ENCODE assay signal across 8 cellular contexts in the genomic region with DNA sequence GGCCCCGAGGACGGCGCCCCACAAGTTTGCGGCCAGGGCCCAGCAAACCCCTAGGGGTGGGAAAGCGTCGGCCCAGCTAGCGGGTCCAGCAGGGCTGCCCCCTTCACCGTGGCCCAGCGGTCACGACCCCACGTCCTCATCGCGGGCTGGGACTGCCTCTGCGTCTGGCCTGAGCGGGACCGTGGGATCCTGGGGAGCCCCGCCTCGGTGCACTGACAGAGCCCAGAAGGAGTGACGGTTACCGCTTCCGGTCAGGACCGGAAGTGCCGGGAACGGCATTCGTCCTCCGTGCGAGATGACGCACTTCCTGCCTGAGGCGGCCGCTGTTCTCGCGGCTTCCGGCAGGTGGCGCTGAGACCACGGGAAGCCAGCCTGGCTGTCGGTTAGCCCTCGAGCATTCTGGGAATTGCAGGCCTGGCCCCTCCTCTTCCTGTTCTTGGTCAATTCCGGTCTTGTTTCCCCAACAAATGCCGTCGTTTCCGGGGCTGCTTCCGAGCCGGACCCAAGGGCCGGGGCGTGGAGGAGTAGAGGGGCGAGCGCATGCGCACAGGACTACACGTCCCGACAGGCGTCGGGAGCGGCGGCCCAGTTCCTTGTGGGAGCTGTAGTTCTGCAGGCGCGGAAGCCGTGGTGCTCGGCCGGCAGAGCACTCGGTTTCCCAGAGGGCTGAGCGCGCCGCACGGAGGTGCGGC. TPM values are rescaled to one million over a fixed set of nuclear protein-coding genes. Genes with fewer than 3 reads are reported as not detected.
A peak's percentile ranks its signal among the peaks of the same experiment; 100 is the strongest.
DNase-seq lines count a peak whose midpoint lies in the region; FAIRE-seq and TF ChIP-seq lines count a peak whose summit lies in the region.

TSS of gene TSSC4 (plus strand) at position 682 of the 692 bp plus-strand sequence. CDS start 1,884 bp downstream, outside the sequence.

- TF ChIP-seq EP300 in H1 (IDR thresholded peaks at IDR 0.05; ENCODE audit: borderline replicate concordance in 1 of 2, low read depth in 2 of 2, low read length in 2 of 2) = no peak

- H3K4me2 ChIP-seq in H1 (ENCODE audit: insufficient read depth in 1 of 2, low read depth in 2 of 2, low read length in 2 of 2) (peak within 1 kb of the TSS; percentile 81 to 86), mesenchymal stem cell (ENCODE audit: low read length, poor library complexity, severe bottlenecking) (peak within 1 kb of the TSS; percentile 84)

- peak within 1 kb of the TSS; percentile 62 for H4K5ac ChIP-seq in H1 (ENCODE audit: insufficient read length, low read depth, low read length)

- peak; percentile 98 for DNase-seq in COLO829 (ENCODE audit: low spot score)
- DNase-seq in GM20000 (ENCODE audit: low spot score) = peak; percentile 99
- DNase-seq in HT1080 (ENCODE audit: low read depth) = peak; percentile 100
- peak; percentile 100 for DNase-seq in NOMO-1 treated with DMSO at 0.1 percent for 48 hours (lab: John Stamatoyannopoulos, UW; ENCODE audit: unreplicated experiment)
- DNase-seq in activated CD8-positive, alpha-beta memory T cell treated with anti-CD3 and anti-CD28 coated beads for 48 hours (ENCODE audit: low read depth in 2 of 3, low spot score in 2 of 3) = peak; percentile 97 to 99 (median 98)
- peak; percentile 100 for DNase-seq in H1 (ENCODE audit: low read depth in 1 of 2, low spot score in 2 of 2)
- peak; percentile 100 for DNase-seq in mesenchymal stem cell
- DNase-seq in stimulated activated CD8-positive, alpha-beta memory T cell treated with anti-CD3 and anti-CD28 coated beads, Interleukin-15, amount 100 ng/mL, for 1 hour (ENCODE audit: low read depth) = peak; percentile 98

- no peaks in the 10 kb centered on the region for H3K27me3 ChIP-seq in H1 (replicated peaks in 1 of 4; ENCODE audit: control insufficient read depth in 3 of 4, extremely low read depth in 1 of 4, insufficient read depth in 3 of 4, low read length in 3 of 4)
- no peaks in the 10 kb centered on the region for H3K27me3 ChIP-seq in mesenchymal stem cell (ENCODE audit: control insufficient read depth in 1 of 2, insufficient read depth in 1 of 2, low read length in 2 of 2)

- H2AK5ac ChIP-seq in H1 (ENCODE audit: low read depth, low read length) = 0 out of 2 replicates have a peak within 1 kb of the TSS, but pooled peaks have one; percentile 49
- H2AK5ac ChIP-seq in mesenchymal stem cell (ENCODE audit: low read length, severe bottlenecking) = peak within 1 kb of the TSS; percentile 60

- peak; percentile 97 for TF ChIP-seq CTCF in GM20000 (IDR thresholded peaks at IDR 0.05; ENCODE audit: extremely low read depth, missing control alignments)
- peak in 2 of 3 experiments; percentile 92 to 100; a peak in 3 of 4 replicates for TF ChIP-seq CTCF in H1 (IDR thresholded peaks at IDR 0.05; ENCODE audit: control extremely low read depth in 1 of 3, insufficient read depth in 1 of 3, low read depth in 1 of 3, low read length in 3 of 3)

- H3K4me3 ChIP-seq in H1 (ENCODE audit: extremely low read depth in 1 of 4, insufficient read depth in 2 of 4, low read depth in 3 of 4, low read length in 4 of 4) (peak within 1 kb of the TSS; percentile 86 to 98 (median 97)), mesenchymal stem cell (ENCODE audit: insufficient read depth in 1 of 2, low read depth in 1 of 2, low read length in 2 of 2) (peak within 1 kb of the TSS; percentile 79 to 98)

- peak within 1 kb of the TSS; percentile 78 for H3K27ac ChIP-seq in H1 (ENCODE audit: low read depth, low read length)
- peak within 1 kb of the TSS; percentile 67 for H3K27ac ChIP-seq in mesenchymal stem cell (ENCODE audit: low read length, poor library complexity, severe bottlenecking)

- H3K4me1 ChIP-seq in H1 (replicated peaks in 1 of 4; ENCODE audit: control insufficient read depth in 3 of 4, insufficient read depth in 4 of 4, low read length in 3 of 4) (peaks cover 0 to 17% (median 6%) of the 10 kb centered on the region in 4 experiments; a peak in 5 of 7 replicates), mesenchymal stem cell (ENCODE audit: control insufficient read depth, insufficient read depth, low read depth, low read length) (peaks cover 34% of the 10 kb centered on the region)

- H3K18ac ChIP-seq in H1 (ENCODE audit: extremely low read depth, low read length) (peak within 1 kb of the TSS; percentile 78), mesenchymal stem cell (ENCODE audit: low read depth in 1 of 2, low read length in 2 of 2) (peak within 1 kb of the TSS; percentile 90 to 97)

- H3K9me3 ChIP-seq in H1 (ENCODE audit: insufficient read depth in 2 of 2, low read depth in 1 of 2, low read length in 1 of 2) = no peaks in the 10 kb centered on the region
- H3K9me3 ChIP-seq in mesenchymal stem cell (ENCODE audit: control insufficient read depth, low read length) = no peaks in the 10 kb centered on the region

- POLR2A ChIA-PET in H1 (lab: Charles Lee; ENCODE audit: partially characterized antibody) = interaction anchor here (0.7 to 5.0 kb wide), 13 partner anchors 9 to 101 kb away, joined by 3 to 42 read pairs (median 4); partner anchors contain the start of gene CD81

- peaks cover 0 to 14% of the 10 kb centered on the region in 2 experiments; a peak in 3 of 4 replicates for H3K79me2 ChIP-seq in H1 (ENCODE audit: control insufficient read depth in 1 of 2, insufficient read depth in 2 of 2, low read length in 2 of 2)

- peak within 1 kb of the TSS; percentile 32 for H3K4ac ChIP-seq in H1 (replicated peaks; ENCODE audit: insufficient read length, low read depth, low read length)
- peak within 1 kb of the TSS; percentile 89 to 96 for H3K4ac ChIP-seq in mesenchymal stem cell (ENCODE audit: low read depth in 1 of 2, low read length in 2 of 2)

- H4K20me1 ChIP-seq in H1 (replicated peaks in 1 of 2; ENCODE audit: control insufficient read depth in 1 of 2, insufficient read depth in 2 of 2, low read length in 2 of 2) = peaks cover 6 to 8% of the 10 kb centered on the region in 2 experiments

- H3K23ac ChIP-seq in H1 (ENCODE audit: insufficient read length) (no peak within 1 kb of the TSS), mesenchymal stem cell (ENCODE audit: low read length in 2 of 2) (peak within 1 kb of the TSS in 1 of 2 experiments; percentile 47)

- no peaks in the 10 kb centered on the region; the same call in 1 of the 2 replicates for H3K79me1 ChIP-seq in H1 (ENCODE audit: low read depth, low read length)
- H3K79me1 ChIP-seq in mesenchymal stem cell (replicated peaks; ENCODE audit: low read length, poor library complexity, severe bottlenecking) = peaks cover 31% of the 10 kb centered on the region

- peak within 1 kb of the TSS; percentile 39 for H3K56ac ChIP-seq in H1 (replicated peaks; ENCODE audit: insufficient read length, low read depth, low read length)

- H4K8ac ChIP-seq in H1 (ENCODE audit: extremely low read depth, insufficient read depth, low read length) (peak within 1 kb of the TSS; percentile 87), mesenchymal stem cell (ENCODE audit: low read length) (peak within 1 kb of the TSS; percentile 96)

- H2BK12ac ChIP-seq in H1 (ENCODE audit: low read depth, low read length) (no peak within 1 kb of the TSS), mesenchymal stem cell (ENCODE audit: low read length in 2 of 2) (peak within 1 kb of the TSS in 1 of 2 experiments; percentile 29)

- H2BK5ac ChIP-seq in H1 (ENCODE audit: low read depth, low read length) (peak within 1 kb of the TSS; percentile 71), mesenchymal stem cell (ENCODE audit: low read depth, low read length, poor library complexity, severe bottlenecking) (peak within 1 kb of the TSS; percentile 26)

- WGBS in H1 (ENCODE audit: extremely low coverage in 1 of 2, insufficient coverage in 1 of 2, insufficient read length in 1 of 2, insufficient replicate concordance in 2 of 2, low coverage in 1 of 2, low lambda C conversion rate in 2 of 2, missing lambda C conversion rate in 1 of 2), 2 experiments = 4% methylated on average over 57 of the region's 65 CpGs; no CpG with 5 or more reads in 1 of the 2 experiments
- 4% methylated on average over 65 of the region's 65 CpGs for WGBS in mesenchymal stem cell

- H3K14ac ChIP-seq in H1 (ENCODE audit: insufficient read length) = no peak within 1 kb of the TSS
- peak within 1 kb of the TSS in 1 of 2 experiments; percentile 87 for H3K14ac ChIP-seq in mesenchymal stem cell (ENCODE audit: low read length in 2 of 2)

- H2BK20ac ChIP-seq in H1 (ENCODE audit: low read length) = no peak within 1 kb of the TSS

- TF ChIP-seq RAD21 in H1 (IDR thresholded peaks at IDR 0.05 in 1 of 2, conservative IDR thresholded peaks at IDR 0.05 in 1 of 2; ENCODE audit: low read depth in 2 of 2, low read length in 2 of 2) = peak; percentile 74 to 76

- peaks cover 12% of the 10 kb centered on the region for H3K23me2 ChIP-seq in H1 (ENCODE audit: low read depth, low read length)

- peak within 1 kb of the TSS; percentile 82 for H4K91ac ChIP-seq in H1 (replicated peaks; ENCODE audit: insufficient read length, low read length)
- peak within 1 kb of the TSS; percentile 97 for H4K91ac ChIP-seq in mesenchymal stem cell (ENCODE audit: low read length)

- H2BK15ac ChIP-seq in H1 (ENCODE audit: low read length) (no peak within 1 kb of the TSS), mesenchymal stem cell (ENCODE audit: low read depth, poor library complexity, severe bottlenecking) (peak within 1 kb of the TSS; percentile 61)

- H3K36me3 ChIP-seq in H1 (ENCODE audit: control insufficient read depth in 2 of 4, insufficient read depth in 4 of 4, low read length in 3 of 4) (peaks cover 4 to 32% (median 10%) of the 10 kb centered on the region in 4 experiments; a peak in 5 of 8 replicates), mesenchymal stem cell (ENCODE audit: control insufficient read depth in 1 of 2, insufficient read depth in 2 of 2, low read depth in 1 of 2, low read length in 2 of 2) (peaks cover 65 to 69% of the 10 kb centered on the region in 2 experiments)

- CTCF ChIA-PET in H1 (lab: Charles Lee; ENCODE audit: partially characterized antibody) = interaction anchor here (0.8 to 14.1 kb wide), 13 partner anchors 10 to 131 kb away, joined by 4 to 196 read pairs (median 6); no protein-coding TSS in a partner anchor

- peak in 1 of 2 experiments; percentile 61; a peak in 1 of 3 replicates for TF ChIP-seq POLR2A in H1 (IDR thresholded peaks at IDR 0.05; ENCODE audit: control extremely low read depth in 1 of 2, low read depth in 2 of 2, low read length in 2 of 2)

- H2AFZ ChIP-seq in H1 (ENCODE audit: low read length) = no peak within 1 kb of the TSS
- peak within 1 kb of the TSS; percentile 62 for H2AFZ ChIP-seq in mesenchymal stem cell (ENCODE audit: low read depth, low read length)

- H2BK120ac ChIP-seq in H1 (replicated peaks; ENCODE audit: low read depth, low read length) (no peak within 1 kb of the TSS), mesenchymal stem cell (ENCODE audit: low read depth, low read length) (peak within 1 kb of the TSS; percentile 40)

- H3K9ac ChIP-seq in H1 (replicated peaks in 1 of 4; ENCODE audit: extremely low read depth in 1 of 4, low read depth in 3 of 4, low read length in 3 of 4) (peak within 1 kb of the TSS; percentile 85 to 93 (median 91)), mesenchymal stem cell (ENCODE audit: low read length) (peak within 1 kb of the TSS; percentile 99)

- peak; percentile 84 for FAIRE-seq in H1 (lab: Jason Lieb, UNC)

RNA-seq across cellular contexts. Expression of gene TSSC4, which starts in this region (rescaled TPM):
- 87.6 and 88.7 TPM in 2 replicates for total RNA-seq in HT1080 (2014; rRNA removed; shearing (Covaris generic))
- polyA plus RNA-seq in HT1080 (2015; cell fraction: cytosol; rRNA removed) = 36.2 and 44.6 TPM in 2 replicates
- polyA plus RNA-seq in HT1080 (2015; cell fraction: nucleus; rRNA removed) = 39.3 and 48.4 TPM in 2 replicates
- total RNA-seq in H1 (2021; fragmentation: NEBNext Ultra II Directional; extraction: Animal tissue kit (Norgen Biotek cat#: 25700)) = 39.3 and 44.3 TPM in 2 replicates
- polyA plus RNA-seq in H1 (2011; rRNA removed) = 34.0 and 49.6 TPM in 2 replicates
- polyA plus RNA-seq in H1 (2011; cell fraction: cytosol; rRNA removed) = 36.2 TPM
- 40.4 TPM for polyA plus RNA-seq in H1 (2011; cell fraction: nucleus; rRNA removed)
- 25.9 to 42.8 TPM (median 40.6 TPM) in 4 replicates for polyA plus RNA-seq in H1 (2012, experiment 1 of 2)
- 24.6 TPM for polyA plus RNA-seq in H1 (2012, experiment 2 of 2)
- 53.6 TPM for polyA plus RNA-seq in H1 (2013, experiment 1 of 2)
- 49.6 TPM for polyA plus RNA-seq in H1 (2013, experiment 2 of 2)
- 16.0 and 16.2 TPM in 2 replicates for polyA minus RNA-seq in H1 (2011; rRNA and poly(A)+ RNA removed)
- 19.6 TPM for polyA minus RNA-seq in H1 (2011; cell fraction: cytosol; rRNA and poly(A)+ RNA removed)
- 38.7 TPM for polyA minus RNA-seq in H1 (2011; cell fraction: nucleus; rRNA and poly(A)+ RNA removed)
- 69.3 TPM for polyA plus RNA-seq in mesenchymal stem cell (2013, experiment 1 of 2)
- 73.7 TPM for polyA plus RNA-seq in mesenchymal stem cell (2013, experiment 2 of 2)

Comparison
In these comparisons a context has a peak if more than half of its experiments do, and no peak if none do; other contexts are left out.
1. Peak in every context shown above with its lines: DNase-seq, H3K4me3 ChIP-seq and H3K27ac ChIP-seq.